In the genomic region with DNA sequence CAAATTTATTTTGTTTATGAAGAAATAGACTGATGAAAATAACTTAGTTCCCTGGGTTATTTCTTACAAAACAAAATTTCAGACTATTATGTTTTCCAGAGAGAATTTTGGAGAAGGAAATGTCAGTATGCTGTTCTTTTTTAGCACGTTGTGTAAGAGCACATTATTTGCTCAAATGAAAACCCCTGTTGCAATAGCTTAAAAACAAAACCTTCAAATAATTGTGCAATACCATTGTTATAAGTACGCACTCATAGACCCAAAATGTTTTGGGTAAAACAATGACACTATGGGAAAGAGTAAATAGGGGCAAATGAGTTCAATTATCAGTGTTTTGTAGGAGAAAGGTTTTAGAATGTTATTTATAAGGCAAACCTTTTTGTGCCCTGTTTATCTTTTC, we compare ENCODE assay signal across 14 cellular contexts. TPM values are rescaled to one million over a fixed set of nuclear protein-coding genes. Genes with fewer than 3 reads are reported as not detected.
DNase-seq lines count a peak whose midpoint lies in the region; ATAC-seq and TF ChIP-seq lines count a peak whose summit lies in the region.
"Had no signal": no experiment of that assay in that cellular context is flagged by ENCODE, and none has a peak within 500 bp of the region (broad histone marks: within the 10 kb centered on the region; RNA-seq: fewer than 3 reads in every experiment).

No MANE protein-coding gene starts in this region.

- H3K4me1 ChIP-seq in PC-9 (replicated peaks; ENCODE audit: insufficient read depth), result peaks cover 20% of the 10 kb centered on the region

- TF ChIP-seq CTCF in BJ (IDR thresholded peaks at IDR 0.05; ENCODE audit: insufficient read depth, low read depth, low read length) (no peak), PC-9 (conservative IDR thresholded peaks at IDR 0.05) (no peak), GM10266 (IDR thresholded peaks at IDR 0.05; ENCODE audit: control insufficient read depth, insufficient read depth, low read depth, missing control alignments) (no peak)

- POLR2A ChIA-PET in BJ (lab: Charles Lee), result interaction anchor here (0.6 kb wide), 1 partner anchor 105 kb away, joined by 5 read pairs; no protein-coding TSS in a partner anchor
- POLR2A ChIA-PET in PC-9 (lab: Charles Lee; ENCODE audit: unreplicated experiment), result interaction anchor here (0.7 kb wide), 1 partner anchor 108 kb away, joined by 7 read pairs; no protein-coding TSS in a partner anchor

- DNase-seq in BJ (ENCODE audit: low read depth) (peak; percentile 10), PC-9 (peak in 1 of 2 experiments; percentile 49), fibroblast of peridontal ligament (ENCODE audit: extremely low read depth) (peak; percentile 76), renal cortical epithelial cell (ENCODE audit: low read depth) (peak; percentile 42), kidney glomerular epithelial cell (lab: John Stamatoyannopoulos, UW) (no peak), dermis blood vessel endothelial cell (no peak), GM10266 (ENCODE audit: extremely low spot score) (no peak)
- DNase-seq: amniotic stem cell; CD4-positive, alpha-beta T cell; islet precursor cell; NCI-H1105 treated with DMSO at 0.1 percent for 48 hours; NCI-H69; T-helper 1 cell had no signal

- H3K9me2 ChIP-seq in PC-9 (ENCODE audit: insufficient read depth), result no peaks in the 10 kb centered on the region

- H3K4me3 ChIP-seq in BJ (ENCODE audit: low read depth, low read length), result no peak overlapping the region
- no peak overlapping the region for H3K4me3 ChIP-seq in PC-9

- no peak for ATAC-seq in HG03521 (IDR thresholded peaks at IDR 0.05; ENCODE audit: unreplicated experiment)

- H3F3A ChIP-seq in PC-9 (ENCODE audit: insufficient read depth, low read depth), result peaks cover 10% of the 10 kb centered on the region; the same call in 1 of the 2 replicates

- H3K79me2 ChIP-seq in PC-9 (ENCODE audit: low read depth), result peaks cover 83% of the 10 kb centered on the region

- CTCF ChIA-PET in BJ (lab: Yijun Ruan, JAX) (no interaction called here), PC-9 (lab: Charles Lee) (interaction anchor here (0.5 kb wide), 1 partner anchor 475 kb away, joined by 14 read pairs; no protein-coding TSS in a partner anchor)

- H3K36me3 ChIP-seq in BJ (ENCODE audit: control insufficient read depth, insufficient read depth, low read length) (no peaks in the 10 kb centered on the region), PC-9 (ENCODE audit: low read depth) (no peaks in the 10 kb centered on the region)

- intact Hi-C loops in PC-9 (cut with micrococcal nuclease; ENCODE audit: unreplicated experiment), result no loop called here

- H3K4me2 ChIP-seq in PC-9, result no peak overlapping the region

- H2AFZ ChIP-seq in PC-9, result no peak overlapping the region

- no peaks in the 10 kb centered on the region for H3K9me3 ChIP-seq in PC-9 (ENCODE audit: insufficient read depth, low read depth)

- no peaks in the 10 kb centered on the region for H3K27me3 ChIP-seq in BJ (ENCODE audit: control insufficient read depth, insufficient read depth, low read length)
- H3K27me3 ChIP-seq in PC-9 (ENCODE audit: insufficient read depth, low read depth), result no peaks in the 10 kb centered on the region

- peak overlapping the region; percentile 36 for H3K27ac ChIP-seq in PC-9

- H4K20me1 ChIP-seq in PC-9 (ENCODE audit: insufficient read depth), result no peaks in the 10 kb centered on the region; the same call in 1 of the 2 replicates

- no TSS peak for BruUV-seq in PC-9 (replicated peaks; lab: Mats Ljungman, UMichigan)

RNA-seq across cellular contexts. Expression of a gene that starts 18.2 kb away (rescaled TPM):
- 105 and 186 TPM in 2 replicates for polyA plus RNA-seq in BJ (2011; rRNA removed)
- polyA minus RNA-seq in BJ (2011; rRNA and poly(A)+ RNA removed), result 276 and 308 TPM in 2 replicates
- total RNA-seq in PC-9 (2021) (222 and 236 TPM in 2 replicates), renal cortical epithelial cell (230 and 245 TPM in 2 replicates), dermis blood vessel endothelial cell (141 and 209 TPM in 2 replicates)

RNA-seq across cellular contexts. Expression of a gene that starts 18.5 kb away (rescaled TPM):
- 31.4 and 42.4 TPM in 2 replicates for polyA plus RNA-seq in BJ (2011; rRNA removed)
- 6.5 and 10.0 TPM in 2 replicates for polyA minus RNA-seq in BJ (2011; rRNA and poly(A)+ RNA removed)
- total RNA-seq in PC-9 (2021) (23.3 and 25.9 TPM in 2 replicates), renal cortical epithelial cell (27.1 and 31.6 TPM in 2 replicates), dermis blood vessel endothelial cell (28.2 and 36.6 TPM in 2 replicates)

Comparison
In these comparisons a context has a peak if more than half of its experiments do, and no peak if none do; other contexts are left out.
1. DNase-seq: peak in BJ (single experiment), fibroblast of peridontal ligament (single experiment) and renal cortical epithelial cell (single experiment); none in kidney glomerular epithelial cell (single experiment), dermis blood vessel endothelial cell (single experiment) and GM10266 (single experiment).